8 cellular contexts compared by ENCODE assay signal in genomic region chr16:14634389-14634725, GRCh38. TPM values are rescaled to one million over a fixed set of nuclear protein-coding genes. Genes with fewer than 3 reads are reported as not detected.
DNase-seq lines count a peak whose midpoint lies in the region; ATAC-seq, FAIRE-seq and TF ChIP-seq lines count a peak whose summit lies in the region.

No MANE protein-coding gene starts in this region.

- peak overlapping the region; percentile 100 for H3K27ac Mint-ChIP-seq in progenitor cell of endocrine pancreas

- DNase-seq in DND-41 (no peak), PC-9 (no peak), epithelial cell of proximal tubule (ENCODE audit: low read depth) (no peak), progenitor cell of endocrine pancreas (ENCODE audit: low spot score, unreplicated experiment) (no peak), D721Med (ENCODE audit: insufficient read length, low spot score) (no peak), DMS114 treated with DMSO at 0.1 percent for 48 hours (lab: John Stamatoyannopoulos, UW; ENCODE audit: unreplicated experiment) (no peak), NCI-H226 (no peak)

- H3K27me3 Mint-ChIP-seq in progenitor cell of endocrine pancreas: no peaks in the 10 kb centered on the region

- peak overlapping the region; percentile 100 for H3K4me3 Mint-ChIP-seq in progenitor cell of endocrine pancreas (ENCODE audit: low read depth)

- H3K27me3 ChIP-seq in DND-41 (ENCODE audit: insufficient read depth, low read length, poor library complexity) (no peaks in the 10 kb centered on the region), PC-9 (ENCODE audit: insufficient read depth, low read depth) (no peaks in the 10 kb centered on the region)

- H4K20me1 ChIP-seq in DND-41 (ENCODE audit: insufficient read depth, low read length) (peaks cover 52% of the 10 kb centered on the region), PC-9 (ENCODE audit: insufficient read depth) (peaks cover 45% of the 10 kb centered on the region)

- BruUV-seq in PC-9 (replicated peaks; lab: Mats Ljungman, UMichigan): no TSS peak

- H3K9me3 ChIP-seq in DND-41 (ENCODE audit: insufficient read depth, low read length, severe bottlenecking): no peaks in the 10 kb centered on the region
- no peaks in the 10 kb centered on the region for H3K9me3 ChIP-seq in PC-9 (ENCODE audit: insufficient read depth, low read depth)

- H3K27ac ChIP-seq in DND-41 (ENCODE audit: low read length) (no peak overlapping the region), PC-9 (no peak overlapping the region)

- H2AFZ ChIP-seq in DND-41 (ENCODE audit: low read depth, low read length): no peak overlapping the region
- peak overlapping the region; percentile 4; the same call in 1 of the 2 replicates for H2AFZ ChIP-seq in PC-9

- peaks cover 18% of the 10 kb centered on the region for H3F3A ChIP-seq in PC-9 (ENCODE audit: insufficient read depth, low read depth)

- H3K4me1 ChIP-seq in DND-41 (ENCODE audit: insufficient read depth, low read length): peaks cover 42% of the 10 kb centered on the region
- H3K4me1 ChIP-seq in PC-9 (replicated peaks; ENCODE audit: insufficient read depth): peaks cover 20% of the 10 kb centered on the region

- CTCF ChIA-PET in PC-9 (lab: Charles Lee): interaction anchor here (0.6 kb wide), 2 partner anchors 20 to 597 kb away, joined by 4 to 6 read pairs; no protein-coding TSS in a partner anchor

- peak overlapping the region in 1 of 2 experiments; percentile 89; a peak in 2 of 4 replicates for H3K4me3 ChIP-seq in DND-41 (ENCODE audit: low read depth in 1 of 2, low read length in 2 of 2)
- H3K4me3 ChIP-seq in PC-9: peak overlapping the region; percentile 88; the same call in 1 of the 2 replicates
- peak overlapping the region; percentile 99 for H3K4me3 ChIP-seq in epithelial cell of proximal tubule (ENCODE audit: low read depth, low read length)

- peaks cover 4% of the 10 kb centered on the region for H3K36me3 Mint-ChIP-seq in progenitor cell of endocrine pancreas (ENCODE audit: insufficient read depth)

- peaks cover 83% of the 10 kb centered on the region for H3K79me2 ChIP-seq in DND-41 (ENCODE audit: insufficient read depth, low read length)
- H3K79me2 ChIP-seq in PC-9 (ENCODE audit: low read depth): peaks cover 72% of the 10 kb centered on the region

- H3K36me3 ChIP-seq in DND-41 (ENCODE audit: insufficient read depth, low read length): peaks cover 45% of the 10 kb centered on the region
- peaks cover 8% of the 10 kb centered on the region; the same call in 1 of the 2 replicates for H3K36me3 ChIP-seq in PC-9 (ENCODE audit: low read depth)

- peak overlapping the region; percentile 66 for H3K4me2 ChIP-seq in DND-41 (ENCODE audit: insufficient read depth, low read length)
- peak overlapping the region; percentile 99 for H3K4me2 ChIP-seq in PC-9

- peaks cover 38% of the 10 kb centered on the region for H3K4me1 Mint-ChIP-seq in progenitor cell of endocrine pancreas (ENCODE audit: low read depth)

- peaks cover 4% of the 10 kb centered on the region for H3K9me3 Mint-ChIP-seq in progenitor cell of endocrine pancreas (ENCODE audit: low read depth)

- no peak for FAIRE-seq in D721Med (lab: Jason Lieb, UNC)

- no peak for TF ChIP-seq CTCF in DND-41 (IDR thresholded peaks at IDR 0.05; ENCODE audit: borderline replicate concordance, extremely low read depth, low read length, poor library complexity, severe bottlenecking)
- no peak for TF ChIP-seq CTCF in PC-9 (conservative IDR thresholded peaks at IDR 0.05)
- TF ChIP-seq CTCF in epithelial cell of proximal tubule (conservative IDR thresholded peaks at IDR 0.05; ENCODE audit: low read depth, low read length): no peak
- TF ChIP-seq CTCF in progenitor cell of endocrine pancreas (IDR thresholded peaks at IDR 0.05; ENCODE audit: unreplicated experiment): no peak
- no peak for TF ChIP-seq CTCF in D721Med (IDR thresholded peaks at IDR 0.05; ENCODE audit: insufficient read depth, missing control alignments)

- H3K9me2 ChIP-seq in PC-9 (ENCODE audit: insufficient read depth): no peaks in the 10 kb centered on the region

- POLR2A ChIA-PET in PC-9 (lab: Charles Lee; ENCODE audit: unreplicated experiment): interaction anchor here (0.6 kb wide), 2 partner anchors 18 to 23 kb away, joined by 5 to 7 read pairs; no protein-coding TSS in a partner anchor

- H3K9ac ChIP-seq in DND-41 (ENCODE audit: low read depth, low read length): peak overlapping the region; percentile 86; the same call in 1 of the 2 replicates

- ATAC-seq in DND-41 (ENCODE audit: insufficient read depth, low read depth): no peak
- ATAC-seq in GM21515 (IDR thresholded peaks at IDR 0.05; ENCODE audit: unreplicated experiment): no peak

- intact Hi-C loops in PC-9 (cut with micrococcal nuclease; ENCODE audit: unreplicated experiment): no loop called here

RNA-seq across cellular contexts. Expression of gene BFAR, which starts 1.6 kb away (rescaled TPM):
- total RNA-seq in PC-9 (2021) (94.8 and 97.9 TPM in 2 replicates), epithelial cell of proximal tubule (84.3 and 92.0 TPM in 2 replicates), progenitor cell of endocrine pancreas (75.0 and 76.1 TPM in 2 replicates)

RNA-seq across cellular contexts. Expression of gene PARN, which starts 4.3 kb away (rescaled TPM):
- total RNA-seq in PC-9 (2021): 45.1 and 53.0 TPM in 2 replicates
- total RNA-seq in epithelial cell of proximal tubule: 16.4 and 28.5 TPM in 2 replicates
- 31.4 and 32.3 TPM in 2 replicates for total RNA-seq in progenitor cell of endocrine pancreas

RNA-seq across cellular contexts. Expression of gene PLA2G10, which starts 59.8 kb away (rescaled TPM):
- 5.8 and 9.0 TPM in 2 replicates for total RNA-seq in PC-9 (2021)
- 0.22 TPM in 1 of 2 replicates, not detected in the other for total RNA-seq in epithelial cell of proximal tubule
- 1.4 and 2.2 TPM in 2 replicates for total RNA-seq in progenitor cell of endocrine pancreas
